In genomic region chrX:136147966-136148365, GRCh38 we compare ENCODE assay signal across 8 cellular contexts. TPM values are rescaled to one million over a fixed set of nuclear protein-coding genes. Genes with fewer than 3 reads are reported as not detected.
DNase-seq lines count a peak whose midpoint lies in the region; ATAC-seq and TF ChIP-seq lines count a peak whose summit lies in the region.

No MANE protein-coding gene starts in this region.

- no peak overlapping the region for H4K12ac ChIP-seq in trophoblast cell (ENCODE audit: low read depth, low read length)

- H2AFZ ChIP-seq in trophoblast cell (ENCODE audit: insufficient read depth, low read length, poor library complexity), result no peak overlapping the region

- H3K4me1 ChIP-seq in SJCRH30 (no peaks in the 10 kb centered on the region), trophoblast cell (ENCODE audit: control insufficient read depth in 1 of 2, insufficient read depth in 2 of 2, low read length in 2 of 2) (peaks cover 0 to 2% of the 10 kb centered on the region in 2 experiments)

- H3K9me3 ChIP-seq in SJCRH30 (replicated peaks), result no peaks in the 10 kb centered on the region
- no peaks in the 10 kb centered on the region for H3K9me3 ChIP-seq in trophoblast cell (ENCODE audit: insufficient read depth, low read depth, low read length)

- no peak overlapping the region for H3K14ac ChIP-seq in trophoblast cell (ENCODE audit: low read length)

- ATAC-seq in HG03342 (IDR thresholded peaks at IDR 0.05; ENCODE audit: unreplicated experiment), result no peak
- ATAC-seq in GM21515 (IDR thresholded peaks at IDR 0.05; ENCODE audit: unreplicated experiment), result no peak

- no peak overlapping the region for H2AK5ac ChIP-seq in trophoblast cell (ENCODE audit: low read length)

- no peaks in the 10 kb centered on the region for H3K79me1 ChIP-seq in trophoblast cell (ENCODE audit: low read length)

- H2BK120ac ChIP-seq in trophoblast cell (ENCODE audit: insufficient read depth, low read length, poor library complexity), result no peak overlapping the region

- H3K27me3 ChIP-seq in SJCRH30, result no peaks in the 10 kb centered on the region
- peaks cover 10% of the 10 kb centered on the region for H3K27me3 ChIP-seq in trophoblast cell (ENCODE audit: insufficient read depth, low read length)

- no peak for TF ChIP-seq CTCF in fibroblast of pulmonary artery (IDR thresholded peaks at IDR 0.05; ENCODE audit: low read length, missing control alignments)

- no peak overlapping the region for H3K4ac ChIP-seq in trophoblast cell (ENCODE audit: low read depth, low read length)

- no peak overlapping the region for H3K18ac ChIP-seq in trophoblast cell (ENCODE audit: low read length)

- no peak overlapping the region for H4K91ac ChIP-seq in trophoblast cell (ENCODE audit: low read depth, low read length)

- no peaks in the 10 kb centered on the region for H3K36me3 ChIP-seq in SJCRH30
- H3K36me3 ChIP-seq in trophoblast cell (ENCODE audit: control insufficient read depth in 1 of 2, insufficient read depth in 2 of 2, low read length in 2 of 2), result no peaks in the 10 kb centered on the region

- H3K27ac ChIP-seq in SJCRH30 (no peak overlapping the region), trophoblast cell (ENCODE audit: low read depth, low read length) (no peak overlapping the region)

- peak; percentile 9 for DNase-seq in Daoy (ENCODE audit: low read depth)
- peak in 1 of 2 experiments; percentile 7 for DNase-seq in SJCRH30
- no peak for DNase-seq in fibroblast of pulmonary artery (ENCODE audit: low read depth)
- DNase-seq in trophoblast cell, result no peak
- no peak for DNase-seq in effector CD4-positive, alpha-beta T cell
- DNase-seq in GM19240 (ENCODE audit: insufficient read length, low spot score), result no peak

- H3K4me3 ChIP-seq in SJCRH30 (peak overlapping the region; percentile 81), fibroblast of pulmonary artery (replicated peaks; ENCODE audit: low read depth, low read length) (peak overlapping the region; percentile 58), trophoblast cell (ENCODE audit: low read depth, low read length) (no peak overlapping the region)

- no CpG with 5 or more reads among the region's 17 CpGs for WGBS in trophoblast cell (ENCODE audit: extremely low coverage, insufficient coverage, insufficient read length)

- H3K9ac ChIP-seq in trophoblast cell (ENCODE audit: low read length), result no peak overlapping the region

- no peak overlapping the region for H2BK12ac ChIP-seq in trophoblast cell (ENCODE audit: low read length)

- H2BK5ac ChIP-seq in trophoblast cell (ENCODE audit: low read depth, low read length, poor library complexity), result no peak overlapping the region

- no peak overlapping the region for H3K23ac ChIP-seq in trophoblast cell (ENCODE audit: low read length)

- no peaks in the 10 kb centered on the region for H3K79me2 ChIP-seq in trophoblast cell (ENCODE audit: control insufficient read depth, insufficient read depth, low read length, poor library complexity)

- peak overlapping the region; percentile 85 for H3K4me2 ChIP-seq in trophoblast cell (ENCODE audit: low read length)

- no peak overlapping the region for H4K8ac ChIP-seq in trophoblast cell (ENCODE audit: low read depth, low read length)

RNA-seq across cellular contexts. Expression of gene FHL1, which starts 0.6 kb away (rescaled TPM):
- 27.1 and 32.2 TPM in 2 replicates for total RNA-seq in Daoy (2014; rRNA removed; shearing (Covaris generic))
- 48.0 and 55.7 TPM in 2 replicates for total RNA-seq in SJCRH30 (2014; rRNA removed; shearing (Covaris generic))
- 1.2 and 1.4 TPM in 2 replicates for polyA plus RNA-seq in trophoblast cell (2013)
